In genomic region chr11:93000511-93001476, GRCh38 we compare ENCODE assay signal across 12 cellular contexts. TPM values are rescaled to one million over a fixed set of nuclear protein-coding genes. Genes with fewer than 3 reads are reported as not detected.
DNase-seq lines count a peak whose midpoint lies in the region; ATAC-seq, FAIRE-seq and TF ChIP-seq lines count a peak whose summit lies in the region.
"Had no signal": no experiment of that assay in that cellular context is flagged by ENCODE, and none has a peak within 500 bp of the region (broad histone marks: within the 10 kb centered on the region; RNA-seq: fewer than 3 reads in every experiment).

No MANE protein-coding gene starts in this region.

- no TSS peak for BruUV-seq in endothelial cell of umbilical vein (replicated peaks; lab: Mats Ljungman, UMichigan)

- peak overlapping the region; percentile 19 for H3K4me2 ChIP-seq in endothelial cell of umbilical vein (ENCODE audit: insufficient read depth, low read length)
- peak overlapping the region; percentile 13 for H3K4me2 ChIP-seq in osteoblast (ENCODE audit: insufficient read depth, low read length)

- H3K9me3 ChIP-seq in endothelial cell of umbilical vein (replicated peaks; ENCODE audit: control insufficient read depth, insufficient read depth, low read length) (no peaks in the 10 kb centered on the region), osteoblast (ENCODE audit: low read depth, low read length) (no peaks in the 10 kb centered on the region), prostate gland (no peaks in the 10 kb centered on the region)
- H3K9me3 ChIP-seq: colonic mucosa, upper lobe of left lung had no signal

- intact Hi-C loops in endothelial cell of umbilical vein (cut with micrococcal nuclease) (no loop called here), prostate gland (cut with DNase I) (no loop called here), head of caudate nucleus (cut with DNase I) (no loop called here)

- ATAC-seq in GM21717 (IDR thresholded peaks at IDR 0.05; ENCODE audit: unreplicated experiment) = no peak
- ATAC-seq: T-helper 17 cell had no signal

- H3K27ac ChIP-seq in endothelial cell of umbilical vein (ENCODE audit: insufficient read depth, low read depth, low read length) (peak overlapping the region; percentile 45), osteoblast (ENCODE audit: low read depth, low read length) (peak overlapping the region; percentile 48), prostate gland (no peak overlapping the region)
- H3K27ac ChIP-seq: colonic mucosa, upper lobe of left lung had no signal

- TF ChIP-seq CTCF in endothelial cell of umbilical vein (IDR thresholded peaks at IDR 0.05; ENCODE audit: extremely low read depth in 1 of 2, insufficient read depth in 1 of 2, low read depth in 1 of 2, low read length in 2 of 2) (no peak), osteoblast (IDR thresholded peaks at IDR 0.05; ENCODE audit: extremely low read depth, low read depth, low read length) (no peak), prostate gland (IDR thresholded peaks at IDR 0.05) (no peak)

- H3K4me1 ChIP-seq in endothelial cell of umbilical vein (ENCODE audit: control insufficient read depth, extremely low read depth, insufficient read depth, low read length) (peaks cover 11% of the 10 kb centered on the region), osteoblast (ENCODE audit: insufficient read depth, low read length) (peaks cover 10% of the 10 kb centered on the region), prostate gland (replicated peaks) (no peaks in the 10 kb centered on the region)
- H3K4me1 ChIP-seq: colonic mucosa, upper lobe of left lung had no signal

- FAIRE-seq in RCC 7860 (lab: Jason Lieb, UNC) = peak; percentile 93
- FAIRE-seq in endothelial cell of umbilical vein (lab: Jason Lieb, UNC) = peak; percentile 93

- H3K9ac ChIP-seq in endothelial cell of umbilical vein (replicated peaks; ENCODE audit: extremely low read depth, insufficient read depth, low read length) = no peak overlapping the region

- POLR2A ChIA-PET in endothelial cell of umbilical vein (lab: Charles Lee) = no interaction called here

- CTCF ChIA-PET in endothelial cell of umbilical vein (lab: Charles Lee) = interaction anchor here (1.0 to 1.6 kb wide), 3 partner anchors 10 to 225 kb away, joined by 4 to 8 read pairs (median 4); no protein-coding TSS in a partner anchor

- WGBS in prostate gland = 74% methylated on average over 2 of the region's 2 CpGs

- H2AFZ ChIP-seq in endothelial cell of umbilical vein (ENCODE audit: low read depth, low read length) (no peak overlapping the region), osteoblast (ENCODE audit: low read length) (no peak overlapping the region)

- peak; percentile 91 for DNase-seq in EL
- DNase-seq in RCC 7860 (ENCODE audit: low spot score) = peak; percentile 68
- peak; percentile 86 for DNase-seq in endothelial cell of umbilical vein (ENCODE audit: low read depth, low spot score)
- peak; percentile 87 for DNase-seq in osteoblast (ENCODE audit: insufficient read length, low spot score, missing footprints)
- no peak for DNase-seq in stimulated activated CD4-positive, alpha-beta T cell treated with anti-CD3 and anti-CD28 coated beads, Interleukin-4, amount 100 ng/mL, for 4 hours
- no peak for DNase-seq in prostate gland (ENCODE audit: low spot score)
- no peak for DNase-seq in head of caudate nucleus
- DNase-seq: colonic mucosa, nucleus accumbens, T-helper 17 cell had no signal

- dilution Hi-C loops in endothelial cell of umbilical vein (cut with MboI; ENCODE audit: extremely low pct_ligation_motif_present, low sequenced_read_pairs) = no loop called here

- H4K20me1 ChIP-seq in endothelial cell of umbilical vein (replicated peaks; ENCODE audit: control insufficient read depth, extremely low read depth, insufficient read depth, low read length) (no peaks in the 10 kb centered on the region), osteoblast (ENCODE audit: insufficient read depth, low read length) (no peaks in the 10 kb centered on the region)

- H3K36me3 ChIP-seq in endothelial cell of umbilical vein (ENCODE audit: control insufficient read depth in 2 of 2, extremely low read depth in 1 of 2, insufficient read depth in 2 of 2, low read length in 2 of 2) (no peaks in the 10 kb centered on the region), osteoblast (ENCODE audit: insufficient read depth, low read length) (no peaks in the 10 kb centered on the region), prostate gland (no peaks in the 10 kb centered on the region)
- H3K36me3 ChIP-seq: colonic mucosa, upper lobe of left lung had no signal

- H3K9me1 ChIP-seq in endothelial cell of umbilical vein (replicated peaks; ENCODE audit: control insufficient read depth, extremely low read depth, insufficient read depth, low read length) = no peaks in the 10 kb centered on the region

- H3K27me3 ChIP-seq in endothelial cell of umbilical vein (ENCODE audit: control insufficient read depth in 2 of 2, insufficient read depth in 2 of 2, low read length in 2 of 2) (no peaks in the 10 kb centered on the region), osteoblast (ENCODE audit: insufficient read depth, low read length) (no peaks in the 10 kb centered on the region), prostate gland (replicated peaks; ENCODE audit: insufficient read depth) (no peaks in the 10 kb centered on the region)
- H3K27me3 ChIP-seq: colonic mucosa, upper lobe of left lung had no signal

- H3K79me2 ChIP-seq in endothelial cell of umbilical vein (ENCODE audit: control insufficient read depth, insufficient read depth, low read length) = no peaks in the 10 kb centered on the region
- no peaks in the 10 kb centered on the region for H3K79me2 ChIP-seq in osteoblast (ENCODE audit: insufficient read depth, low read length)

- no peak overlapping the region for H3K4me3 ChIP-seq in endothelial cell of umbilical vein (replicated peaks in 1 of 3; ENCODE audit: insufficient read depth in 1 of 3, low read depth in 1 of 3, low read length in 3 of 3)
- no peak overlapping the region for H3K4me3 ChIP-seq in osteoblast (ENCODE audit: insufficient read depth, low read length)
- no peak overlapping the region for H3K4me3 ChIP-seq in prostate gland
- H3K4me3 ChIP-seq: colonic mucosa, upper lobe of left lung had no signal

- TF ChIP-seq POLR2A in endothelial cell of umbilical vein (IDR thresholded peaks at IDR 0.05; ENCODE audit: low read depth, low read length) (no peak), prostate gland (IDR thresholded peaks at IDR 0.05) (no peak)

TF ChIP-seq in endothelial cell of umbilical vein, 7 proteins besides CTCF, POLR2A, EP300 and RAD21:
- TF ChIP-seq MAX (IDR thresholded peaks at IDR 0.05; ENCODE audit: insufficient read depth, insufficient read length) = no peak
- TF ChIP-seq POLR2AphosphoS5 (IDR thresholded peaks at IDR 0.05; ENCODE audit: insufficient read depth, low read depth, low read length) = peak; percentile 50
- no peak for TF ChIP-seq EZH2 (IDR thresholded peaks at IDR 0.05; ENCODE audit: borderline replicate concordance, low read depth, low read length, severe bottlenecking)
- TF ChIP-seq JUN (IDR thresholded peaks at IDR 0.05; ENCODE audit: borderline replicate concordance, insufficient read depth, insufficient read length, low read depth) = peak; percentile 83
- no peak for TF ChIP-seq MYC (IDR thresholded peaks at IDR 0.05; ENCODE audit: low read depth, low read length)
- peak; percentile 87 for TF ChIP-seq FOS (IDR thresholded peaks at IDR 0.05; ENCODE audit: borderline replicate concordance, insufficient read depth, low read length)
- TF ChIP-seq GATA2 (IDR thresholded peaks at IDR 0.05; ENCODE audit: insufficient read depth, insufficient read length, low read depth, low read length) = peak; percentile 72
TF ChIP-seq in endothelial cell of umbilical vein: peak in this region for 4.

RNA-seq across cellular contexts. Expression of gene MTNR1B, which starts 31.3 kb away (rescaled TPM):
- not detected in 2 replicates for total RNA-seq in endothelial cell of umbilical vein
- not detected in 2 replicates for polyA plus RNA-seq in endothelial cell of umbilical vein
- not detected in 2 replicates for polyA plus RNA-seq in endothelial cell of umbilical vein (2011; cell fraction: cytosol; rRNA removed)
- polyA plus RNA-seq in endothelial cell of umbilical vein (2011; cell fraction: nucleus; rRNA removed) = not detected in 2 replicates
- not detected in 2 replicates for polyA plus RNA-seq in endothelial cell of umbilical vein (2012)
- polyA minus RNA-seq in endothelial cell of umbilical vein = not detected in 2 replicates
- not detected for polyA minus RNA-seq in endothelial cell of umbilical vein (2011; cell fraction: cytosol; rRNA and poly(A)+ RNA removed)
- polyA minus RNA-seq in endothelial cell of umbilical vein (2011; cell fraction: nucleus; rRNA and poly(A)+ RNA removed) = not detected in 2 replicates
- not detected in 2 replicates for total RNA-seq in osteoblast
- total RNA-seq in prostate gland = under 1 TPM in 1 of 2 donors, not detected in 1; 0.62 TPM
- total RNA-seq: colonic mucosa, T-helper 17 cell, upper lobe of left lung had no signal

Comparison
In these comparisons a context has a peak if more than half of its experiments do, and no peak if none do; other contexts are left out.
1. DNase-seq: peak in EL (single experiment), RCC 7860 (single experiment), endothelial cell of umbilical vein (single experiment) and osteoblast (single experiment); none in stimulated activated CD4-positive, alpha-beta T cell treated with anti-CD3 and anti-CD28 coated beads, Interleukin-4, amount 100 ng/mL, for 4 hours (0 of 2), prostate gland (single experiment) and head of caudate nucleus (0 of 42).
2. H3K27ac ChIP-seq: peak in endothelial cell of umbilical vein (single experiment) and osteoblast (single experiment); none in prostate gland (0 of 2).